ENCODE assay signal across 8 cellular contexts in genomic region chr3:119681279-119681678, GRCh38. TPM values are rescaled to one million over a fixed set of nuclear protein-coding genes. Genes with fewer than 3 reads are reported as not detected.
DNase-seq lines count a peak whose midpoint lies in the region; ATAC-seq and TF ChIP-seq lines count a peak whose summit lies in the region.

No MANE protein-coding gene starts in this region.

- peaks cover 11% of the 10 kb centered on the region for H3K4me1 Mint-ChIP-seq in osteocyte (ENCODE audit: unreplicated experiment)
- peaks cover 11% of the 10 kb centered on the region for H3K4me1 Mint-ChIP-seq in activated CD4-positive, alpha-beta T cell treated with anti-CD3 and anti-CD28 coated beads for 36 hours

- intact Hi-C loops in activated CD4-positive, alpha-beta T cell treated with anti-CD3 and anti-CD28 coated beads for 36 hours (cut with DNase I, micrococcal nuclease) = loop anchor here (1.0 to 10.0 kb wide), 5 partner anchors 406 to 797 kb away; no protein-coding TSS in a partner anchor

- peak; percentile 41 for ATAC-seq in GM18868 (IDR thresholded peaks at IDR 0.05; ENCODE audit: unreplicated experiment)
- ATAC-seq in activated CD4-positive, alpha-beta T cell treated with anti-CD3 and anti-CD28 coated beads for 36 hours = no peak

- in situ Hi-C loops in T47D (cut with HindIII; ENCODE audit: low pct_unique_long_range_greater_than_20kb, low sequenced_read_pairs) = no loop called here

- peak; percentile 64 for TF ChIP-seq CTCF in osteocyte (IDR thresholded peaks at IDR 0.05)

- POLR2A ChIA-PET in activated CD4-positive, alpha-beta T cell treated with anti-CD3 and anti-CD28 coated beads for 36 hours (lab: Charles Lee) = no interaction called here

- no peaks in the 10 kb centered on the region for H3K36me3 Mint-ChIP-seq in osteocyte (ENCODE audit: unreplicated experiment)
- H3K36me3 Mint-ChIP-seq in activated CD4-positive, alpha-beta T cell treated with anti-CD3 and anti-CD28 coated beads for 36 hours (ENCODE audit: low read depth) = peaks cover 8% of the 10 kb centered on the region

- H3K4me3 Mint-ChIP-seq in osteocyte (ENCODE audit: unreplicated experiment) = no peak overlapping the region
- H3K4me3 Mint-ChIP-seq in activated CD4-positive, alpha-beta T cell treated with anti-CD3 and anti-CD28 coated beads for 36 hours = no peak overlapping the region

- H3K9me3 Mint-ChIP-seq in osteocyte (ENCODE audit: unreplicated experiment) = no peaks in the 10 kb centered on the region
- H3K9me3 Mint-ChIP-seq in activated CD4-positive, alpha-beta T cell treated with anti-CD3 and anti-CD28 coated beads for 36 hours (ENCODE audit: low read depth) = no peaks in the 10 kb centered on the region

- no peaks in the 10 kb centered on the region for H3K27me3 Mint-ChIP-seq in osteocyte (ENCODE audit: unreplicated experiment)
- no peaks in the 10 kb centered on the region for H3K27me3 Mint-ChIP-seq in activated CD4-positive, alpha-beta T cell treated with anti-CD3 and anti-CD28 coated beads for 36 hours

- DNase-seq in COLO829 (ENCODE audit: low spot score) (peak; percentile 56), M059J (ENCODE audit: low read depth) (peak; percentile 60), T47D (ENCODE audit: low read depth in 1 of 2, low spot score in 1 of 2) (peak; percentile 20 to 68), osteocyte (ENCODE audit: extremely low spot score, unreplicated experiment) (no peak)
- no peak for DNase-seq in stimulated activated CD4-positive, alpha-beta T cell treated with anti-CD3 and anti-CD28 coated beads, Interleukin-1b, Interleukin-23, amount 100 ng/mL, for 48 hours
- DNase-seq in activated CD4-positive, alpha-beta T cell treated with anti-CD3 and anti-CD28 coated beads for 4 hours = no peak
- no peak for DNase-seq in activated CD4-positive, alpha-beta T cell treated with anti-CD3 and anti-CD28 coated beads for 36 hours

- H3K27ac Mint-ChIP-seq in osteocyte (ENCODE audit: unreplicated experiment) = no peak overlapping the region
- no peak overlapping the region for H3K27ac Mint-ChIP-seq in activated CD4-positive, alpha-beta T cell treated with anti-CD3 and anti-CD28 coated beads for 36 hours

- CTCF ChIA-PET in activated CD4-positive, alpha-beta T cell treated with anti-CD3 and anti-CD28 coated beads for 36 hours (lab: Charles Lee) = interaction anchor here (0.7 to 2.9 kb wide), 19 partner anchors 9 to 797 kb away, joined by 3 to 25 read pairs (median 4); partner anchors contain the start of genes B4GALT4 and TIMMDC1

RNA-seq across cellular contexts. Expression of gene COX17, which starts 4.1 kb away (rescaled TPM):
- 64.5 and 103 TPM in 2 replicates for total RNA-seq in M059J (2014; rRNA removed; shearing (Covaris generic))
- 16.1 and 18.2 TPM in 2 replicates for total RNA-seq in osteocyte
- 10 to 100 TPM; 69.5 to 82.8 TPM for total RNA-seq in activated CD4-positive, alpha-beta T cell treated with anti-CD3 and anti-CD28 coated beads for 36 hours

RNA-seq across cellular contexts. Expression of gene POPDC2, which starts 20.9 kb away (rescaled TPM):
- 0.12 TPM in 1 of 2 replicates, not detected in the other for total RNA-seq in M059J (2014; rRNA removed; shearing (Covaris generic))
- total RNA-seq in osteocyte = 2.1 and 2.4 TPM in 2 replicates
- 1 to 10 TPM; 1.4 to 1.7 TPM for total RNA-seq in activated CD4-positive, alpha-beta T cell treated with anti-CD3 and anti-CD28 coated beads for 36 hours

RNA-seq across cellular contexts. Expression of gene CFAP91, which starts 21.5 kb away (rescaled TPM):
- 1.6 and 3.3 TPM in 2 replicates for total RNA-seq in M059J (2014; rRNA removed; shearing (Covaris generic))
- not detected in 2 replicates for total RNA-seq in osteocyte
- total RNA-seq in activated CD4-positive, alpha-beta T cell treated with anti-CD3 and anti-CD28 coated beads for 36 hours = under 1 TPM; 0.25 to 0.67 TPM

Comparison
In these comparisons a context has a peak if more than half of its experiments do, and no peak if none do; other contexts are left out.
1. DNase-seq: peak in COLO829 (single experiment), M059J (single experiment) and T47D (2 of 2); none in osteocyte (single experiment), stimulated activated CD4-positive, alpha-beta T cell treated with anti-CD3 and anti-CD28 coated beads, Interleukin-1b, Interleukin-23, amount 100 ng/mL, for 48 hours (single experiment), activated CD4-positive, alpha-beta T cell treated with anti-CD3 and anti-CD28 coated beads for 4 hours (0 of 2) and activated CD4-positive, alpha-beta T cell treated with anti-CD3 and anti-CD28 coated beads for 36 hours (single experiment).